ENCODE assay signal across 17 cellular contexts in the genomic region with DNA sequence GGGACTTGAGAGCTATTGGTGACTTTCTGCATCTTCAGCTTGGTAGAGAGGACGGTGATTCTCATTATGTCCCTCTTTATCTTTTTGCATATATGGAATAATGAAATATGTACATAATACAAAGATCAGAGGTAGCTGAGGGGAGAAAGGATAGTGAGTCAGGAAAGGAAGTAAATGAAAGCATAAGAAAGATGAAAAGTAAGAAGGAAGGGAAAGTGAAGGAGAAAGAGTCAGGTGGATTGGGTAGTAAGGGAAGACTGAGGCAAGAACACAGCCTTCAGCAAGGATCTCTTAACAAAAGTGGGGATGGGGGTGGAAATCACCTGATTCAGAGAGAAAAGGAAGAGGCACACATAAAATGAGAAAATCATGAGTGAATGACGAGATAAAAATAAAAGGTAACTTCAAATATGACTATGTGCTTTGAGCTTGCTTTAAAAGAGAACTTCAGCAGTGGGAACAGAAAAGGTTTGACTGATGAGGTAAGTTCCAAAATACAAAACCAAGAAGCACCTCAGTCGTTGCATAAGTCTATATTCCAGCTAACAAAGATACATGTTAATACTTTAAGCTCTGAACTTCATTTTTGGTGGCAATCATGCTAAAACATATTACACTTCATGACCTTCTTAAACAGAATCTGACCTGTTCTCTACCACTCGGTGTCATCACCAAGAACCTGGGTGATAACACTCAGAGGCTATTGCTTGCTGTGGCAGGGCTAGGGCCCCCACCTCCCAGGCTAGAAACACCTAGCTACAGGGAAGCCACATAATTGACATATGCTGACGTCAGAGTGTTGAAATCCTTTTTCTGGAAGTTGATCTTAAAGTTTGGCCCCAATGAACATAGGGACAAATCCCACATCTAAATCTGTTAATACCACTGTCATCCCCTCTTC. TPM values are rescaled to one million over a fixed set of nuclear protein-coding genes. Genes with fewer than 3 reads are reported as not detected.
A peak's percentile ranks its signal among the peaks of the same experiment; 100 is the strongest.
DNase-seq lines count a peak whose midpoint lies in the region; ATAC-seq, FAIRE-seq and TF ChIP-seq lines count a peak whose summit lies in the region.
"Had no signal": no experiment of that assay in that cellular context is flagged by ENCODE, and none has a peak within 500 bp of the region (broad histone marks: within the 10 kb centered on the region; RNA-seq: fewer than 3 reads in every experiment).

No MANE protein-coding gene starts in this region.

- CTCF ChIA-PET in activated CD8-positive, alpha-beta T cell treated with anti-CD3 and anti-CD28 coated beads for 36 hours (lab: Charles Lee) = interaction anchor here (1.3 to 3.6 kb wide), 2 partner anchors 9 to 30 kb away, joined by 5 to 15 read pairs; no protein-coding TSS in a partner anchor
- CTCF ChIA-PET in activated CD8-positive, alpha-beta T cell treated with anti-CD3 and anti-CD28 coated beads, Interleukin-2, amount 10 ng/mL, durations not matched to agents 7 days and 5 days (lab: Charles Lee) = interaction anchor here (1.4 kb wide), 1 partner anchor 29 kb away, joined by 6 read pairs; no protein-coding TSS in a partner anchor

- H3K4me1 Mint-ChIP-seq in activated CD8-positive, alpha-beta T cell treated with anti-CD3 and anti-CD28 coated beads for 36 hours (ENCODE audit: low read depth) = peaks cover 49% of the 10 kb centered on the region
- peaks cover 7% of the 10 kb centered on the region for H3K4me1 Mint-ChIP-seq in activated CD8-positive, alpha-beta T cell treated with anti-CD3 and anti-CD28 coated beads, Interleukin-2, amount 10 ng/mL, durations not matched to agents 7 days and 5 days (ENCODE audit: low read depth)
- peaks cover 49% of the 10 kb centered on the region for H3K4me1 Mint-ChIP-seq in activated naive CD8-positive, alpha-beta T cell (ENCODE audit: low read depth)
- H3K4me1 Mint-ChIP-seq in progenitor cell of endocrine pancreas (ENCODE audit: low read depth) = peaks cover 15% of the 10 kb centered on the region

- FAIRE-seq in GM12892 (lab: Jason Lieb, UNC) = peak; percentile 81

- ATAC-seq in activated CD8-positive, alpha-beta T cell treated with anti-CD3 and anti-CD28 coated beads for 36 hours = peak; percentile 55
- ATAC-seq in activated CD8-positive, alpha-beta T cell treated with anti-CD3 and anti-CD28 coated beads, Interleukin-2, amount 10 ng/mL, durations not matched to agents 7 days and 5 days = no peak

- DNase-seq in activated CD8-positive, alpha-beta T cell treated with anti-CD3 and anti-CD28 coated beads for 36 hours = peak; percentile 14
- DNase-seq in activated CD8-positive, alpha-beta T cell treated with anti-CD3 and anti-CD28 coated beads, Interleukin-2, amount 10 ng/mL, durations not matched to agents 7 days and 5 days = no peak
- DNase-seq in GM12892 (ENCODE audit: insufficient read length) (no peak), progenitor cell of endocrine pancreas (ENCODE audit: low spot score, unreplicated experiment) (no peak), DMS114 treated with DMSO at 0.1 percent for 48 hours (lab: John Stamatoyannopoulos, UW; ENCODE audit: unreplicated experiment) (no peak), middle frontal gyrus (ENCODE audit: extremely low spot score, low spot score) (no peak), NCI-H2227 treated with DMSO at 0.1 percent for 48 hours (lab: John Stamatoyannopoulos, UW) (no peak)
- DNase-seq: 8988T; CD4-positive, alpha-beta T cell; DMS53; H9; NCI-H1105; NCI-H510A treated with DMSO at 0.1 percent for 48 hours; NCI-H774; OCI-M1; SHP77 had no signal

- no peak for TF ChIP-seq CTCF in activated CD8-positive, alpha-beta T cell treated with anti-CD3 and anti-CD28 coated beads for 36 hours (IDR thresholded peaks at IDR 0.05)
- TF ChIP-seq CTCF in progenitor cell of endocrine pancreas (IDR thresholded peaks at IDR 0.05; ENCODE audit: unreplicated experiment) = no peak

- no peaks in the 10 kb centered on the region for H3K9me3 Mint-ChIP-seq in activated CD8-positive, alpha-beta T cell treated with anti-CD3 and anti-CD28 coated beads for 36 hours
- H3K9me3 Mint-ChIP-seq in activated CD8-positive, alpha-beta T cell treated with anti-CD3 and anti-CD28 coated beads, Interleukin-2, amount 10 ng/mL, durations not matched to agents 7 days and 5 days (ENCODE audit: insufficient read depth) = no peaks in the 10 kb centered on the region
- H3K9me3 Mint-ChIP-seq in activated naive CD8-positive, alpha-beta T cell (ENCODE audit: low read depth) = no peaks in the 10 kb centered on the region
- no peaks in the 10 kb centered on the region for H3K9me3 Mint-ChIP-seq in progenitor cell of endocrine pancreas (ENCODE audit: low read depth)
- H3K9me3 Mint-ChIP-seq: CD4-positive, alpha-beta T cell; H9 had no signal

- H3K36me3 Mint-ChIP-seq in activated CD8-positive, alpha-beta T cell treated with anti-CD3 and anti-CD28 coated beads for 36 hours (ENCODE audit: low read depth) = no peaks in the 10 kb centered on the region
- H3K36me3 Mint-ChIP-seq in activated CD8-positive, alpha-beta T cell treated with anti-CD3 and anti-CD28 coated beads, Interleukin-2, amount 10 ng/mL, durations not matched to agents 7 days and 5 days (ENCODE audit: low read depth) = no peaks in the 10 kb centered on the region
- peaks cover 4% of the 10 kb centered on the region for H3K36me3 Mint-ChIP-seq in activated naive CD8-positive, alpha-beta T cell
- H3K36me3 Mint-ChIP-seq in progenitor cell of endocrine pancreas (ENCODE audit: insufficient read depth) = no peaks in the 10 kb centered on the region

- H3K4me3 Mint-ChIP-seq in activated CD8-positive, alpha-beta T cell treated with anti-CD3 and anti-CD28 coated beads for 36 hours = no peak overlapping the region
- H3K4me3 Mint-ChIP-seq in activated CD8-positive, alpha-beta T cell treated with anti-CD3 and anti-CD28 coated beads, Interleukin-2, amount 10 ng/mL, durations not matched to agents 7 days and 5 days = no peak overlapping the region
- peak overlapping the region; percentile 0 for H3K4me3 Mint-ChIP-seq in activated naive CD8-positive, alpha-beta T cell
- H3K4me3 Mint-ChIP-seq in progenitor cell of endocrine pancreas (ENCODE audit: low read depth) = no peak overlapping the region
- H3K4me3 Mint-ChIP-seq: CD4-positive, alpha-beta T cell; H9 had no signal

- POLR2A ChIA-PET in activated CD8-positive, alpha-beta T cell treated with anti-CD3 and anti-CD28 coated beads for 36 hours (lab: Charles Lee) = no interaction called here
- POLR2A ChIA-PET in activated CD8-positive, alpha-beta T cell treated with anti-CD3 and anti-CD28 coated beads, Interleukin-2, amount 10 ng/mL, durations not matched to agents 7 days and 5 days (lab: Charles Lee) = no interaction called here

- H3K27ac Mint-ChIP-seq in activated CD8-positive, alpha-beta T cell treated with anti-CD3 and anti-CD28 coated beads for 36 hours = peak overlapping the region; percentile 15
- H3K27ac Mint-ChIP-seq in activated CD8-positive, alpha-beta T cell treated with anti-CD3 and anti-CD28 coated beads, Interleukin-2, amount 10 ng/mL, durations not matched to agents 7 days and 5 days = no peak overlapping the region
- no peak overlapping the region for H3K27ac Mint-ChIP-seq in activated naive CD8-positive, alpha-beta T cell
- peak overlapping the region; percentile 6 for H3K27ac Mint-ChIP-seq in progenitor cell of endocrine pancreas
- H3K27ac Mint-ChIP-seq: CD4-positive, alpha-beta T cell; H9 had no signal

- no peak for TF ChIP-seq POLR2A in GM12892 (IDR thresholded peaks at IDR 0.05; ENCODE audit: low read depth, low read length)

- H3K27me3 Mint-ChIP-seq in activated CD8-positive, alpha-beta T cell treated with anti-CD3 and anti-CD28 coated beads for 36 hours = peaks cover 10% of the 10 kb centered on the region
- peaks cover 5% of the 10 kb centered on the region for H3K27me3 Mint-ChIP-seq in activated CD8-positive, alpha-beta T cell treated with anti-CD3 and anti-CD28 coated beads, Interleukin-2, amount 10 ng/mL, durations not matched to agents 7 days and 5 days (ENCODE audit: low read depth)
- H3K27me3 Mint-ChIP-seq in activated naive CD8-positive, alpha-beta T cell = no peaks in the 10 kb centered on the region
- no peaks in the 10 kb centered on the region for H3K27me3 Mint-ChIP-seq in progenitor cell of endocrine pancreas

- intact Hi-C loops in activated CD8-positive, alpha-beta T cell treated with anti-CD3 and anti-CD28 coated beads for 36 hours (cut with micrococcal nuclease) = no loop called here

RNA-seq across cellular contexts. Expression of a gene that starts 32.9 kb away (rescaled TPM):
- total RNA-seq in activated CD8-positive, alpha-beta T cell treated with anti-CD3 and anti-CD28 coated beads for 36 hours = 1 to 10 TPM; 3.2 to 3.8 TPM
- under 1 TPM; 0.05 to 0.47 TPM for total RNA-seq in activated CD8-positive, alpha-beta T cell treated with anti-CD3 and anti-CD28 coated beads, Interleukin-2, amount 10 ng/mL, durations not matched to agents 7 days and 5 days
- polyA plus RNA-seq in GM12892 (2012; ENCODE audit: missing spikeins) = 1.4 TPM
- total RNA-seq in progenitor cell of endocrine pancreas = 19.2 and 19.9 TPM in 2 replicates

Comparison
In these comparisons a context has a peak if more than half of its experiments do, and no peak if none do; other contexts are left out.
1. H3K27ac Mint-ChIP-seq: peak in activated CD8-positive, alpha-beta T cell treated with anti-CD3 and anti-CD28 coated beads for 36 hours (single experiment) and progenitor cell of endocrine pancreas (single experiment); none in activated CD8-positive, alpha-beta T cell treated with anti-CD3 and anti-CD28 coated beads, Interleukin-2, amount 10 ng/mL, durations not matched to agents 7 days and 5 days (single experiment) and activated naive CD8-positive, alpha-beta T cell (single experiment).